In genomic region chr2:237860273-237860935, GRCh38 we compare ENCODE assay signal across 9 cellular contexts. TPM values are rescaled to one million over a fixed set of nuclear protein-coding genes. Genes with fewer than 3 reads are reported as not detected.
DNase-seq lines count a peak whose midpoint lies in the region; ATAC-seq and TF ChIP-seq lines count a peak whose summit lies in the region.
"Had no signal": no experiment of that assay in that cellular context is flagged by ENCODE, and none has a peak within 500 bp of the region (broad histone marks: within the 10 kb centered on the region; RNA-seq: fewer than 3 reads in every experiment).

No MANE protein-coding gene starts in this region.

- DNase-seq in H7, result peak; percentile 53
- DNase-seq in left ventricle myocardium superior, result peak; percentile 37
- DNase-seq in gastrocnemius medialis, result no peak
- DNase-seq in SHP77 (lab: John Stamatoyannopoulos, UW), result no peak
- DNase-seq in putamen (ENCODE audit: low spot score), result no peak
- DNase-seq in GDM1 (lab: John Stamatoyannopoulos, UW), result no peak
- DNase-seq: mucosa of descending colon had no signal

- peak overlapping the region; percentile 37; the same call in 1 of the 2 replicates for H3K4me3 ChIP-seq in H7 (ENCODE audit: insufficient read depth, low read depth, low read length)
- H3K4me3 ChIP-seq in gastrocnemius medialis, result peak overlapping the region; percentile 59 to 79 (median 60)
- H3K4me3 ChIP-seq: mucosa of descending colon had no signal

- peak in 1 of 2 donors; percentile 1 for TF ChIP-seq POLR2A in gastrocnemius medialis (IDR thresholded peaks at IDR 0.05)

- intact Hi-C loops in left ventricle myocardium superior (cut with micrococcal nuclease), result no loop called here
- intact Hi-C loops in gastrocnemius medialis (cut with DNase I; ENCODE audit: low total_unique reads), result loop anchor here (5.0 kb wide), 1 partner anchor 402 kb away; no protein-coding TSS in a partner anchor

- TF ChIP-seq CTCF in VCaP (conservative IDR thresholded peaks at IDR 0.05) (no peak), gastrocnemius medialis (IDR thresholded peaks at IDR 0.05 in 4 of 5, conservative IDR thresholded peaks at IDR 0.05 in 1 of 5) (no peak)

- H3K27me3 ChIP-seq in H7 (ENCODE audit: control insufficient read depth, insufficient read depth, low read length) (peaks cover 18% of the 10 kb centered on the region), gastrocnemius medialis (no peaks in the 10 kb centered on the region)

- H3K4me1 ChIP-seq in gastrocnemius medialis, result peaks cover 13 to 56% of the 10 kb centered on the region in 2 donors

- no peaks in the 10 kb centered on the region for H3K9me3 ChIP-seq in gastrocnemius medialis
- H3K9me3 ChIP-seq: mucosa of descending colon had no signal

- H3K36me3 ChIP-seq in H7 (replicated peaks; ENCODE audit: control insufficient read depth, insufficient read depth, low read length) (no peaks in the 10 kb centered on the region), gastrocnemius medialis (no peaks in the 10 kb centered on the region)

- H3K27ac ChIP-seq in VCaP (peak overlapping the region; percentile 98), gastrocnemius medialis (peak overlapping the region; percentile 79 to 92 (median 86))

- in situ Hi-C loops in gastrocnemius medialis (cut with MboI; ENCODE audit: low sequenced_read_pairs in 4 of 4), result loop anchor here in 1 of 4 donors (25.0 kb wide), 1 partner anchor 402 kb away; no protein-coding TSS in a partner anchor

- peak; percentile 2 for ATAC-seq in left ventricle myocardium superior
- peak in 1 of 2 donors; percentile 5 for ATAC-seq in gastrocnemius medialis
- no peak for ATAC-seq in HG03175 (IDR thresholded peaks at IDR 0.05; ENCODE audit: unreplicated experiment)

RNA-seq across cellular contexts. Expression of gene RAMP1, which starts 1.0 kb away (rescaled TPM):
- total RNA-seq in H7 (2014; rRNA removed; shearing (Covaris generic)), result 0.17 and 0.78 TPM in 2 replicates
- total RNA-seq in left ventricle myocardium superior (151 TPM), gastrocnemius medialis (100 to 1,000 TPM in 1 of 4 donors, 10 to 100 TPM in 3; 28.7 to 168 (median 71.8) TPM)

Comparison
In these comparisons a context has a peak if more than half of its experiments do, and no peak if none do; other contexts are left out.
1. DNase-seq: peak in H7 (single experiment) and left ventricle myocardium superior (single experiment); none in gastrocnemius medialis (0 of 2), SHP77 (0 of 2), putamen (single experiment) and GDM1 (single experiment).
2. RNA of gene RAMP1, which starts 1.0 kb away (total RNA-seq): 151 TPM in left ventricle myocardium superior (single experiment) and 28.7 to 168 TPM in gastrocnemius medialis; 0.17 to 0.78 TPM in H7; every median in the first group is over 10 times any median in the second.